ENCODE assay signal across 21 cellular contexts in genomic region chr10:106474891-106475290, GRCh38.
DNase-seq lines count a peak whose midpoint lies in the region; ATAC-seq, FAIRE-seq and TF ChIP-seq lines count a peak whose summit lies in the region.
"Had no signal": no experiment of that assay in that cellular context is flagged by ENCODE, and none has a peak within 500 bp of the region (broad histone marks: within the 10 kb centered on the region; RNA-seq: fewer than 3 reads in every experiment).

No MANE protein-coding gene starts in this region.

- peaks cover 12% of the 10 kb centered on the region; the same call in 1 of the 2 replicates for H3K4me1 Mint-ChIP-seq in HFFc6 (ENCODE audit: low read depth)
- H3K4me1 Mint-ChIP-seq in CD8-positive, alpha-beta T cell (ENCODE audit: low read depth): no peaks in the 10 kb centered on the region
- H3K4me1 Mint-ChIP-seq: B cell, CD14-positive monocyte had no signal

- CTCF ChIA-PET in CD8-positive, alpha-beta T cell (lab: Charles Lee): no interaction called here

- intact Hi-C loops in CD8-positive, alpha-beta T cell (cut with DNase I, micrococcal nuclease): no loop called here
- intact Hi-C loops in prostate gland (cut with DNase I): no loop called here

- H3K36me3 Mint-ChIP-seq in HFFc6 (ENCODE audit: low read depth): no peaks in the 10 kb centered on the region
- H3K36me3 Mint-ChIP-seq in CD8-positive, alpha-beta T cell: no peaks in the 10 kb centered on the region
- H3K36me3 Mint-ChIP-seq: CD14-positive monocyte had no signal

- no peaks in the 10 kb centered on the region for H3K27me3 Mint-ChIP-seq in HFFc6 (ENCODE audit: insufficient read depth)
- no peaks in the 10 kb centered on the region for H3K27me3 Mint-ChIP-seq in CD8-positive, alpha-beta T cell (ENCODE audit: low read depth)
- H3K27me3 Mint-ChIP-seq: B cell had no signal

- H3K9me3 ChIP-seq in small intestine (ENCODE audit: control insufficient read depth, low read depth) (no peaks in the 10 kb centered on the region), prostate gland (no peaks in the 10 kb centered on the region)
- no peaks in the 10 kb centered on the region for H3K9me3 ChIP-seq in CD8-positive, alpha-beta T cell (ENCODE audit: low read length)
- H3K9me3 ChIP-seq: SK-N-SH had no signal

- no peak overlapping the region for H3K4me3 ChIP-seq in AG10803 (ENCODE audit: low read length)
- H3K4me3 ChIP-seq in bronchial epithelial cell (ENCODE audit: low read depth, low read length): no peak overlapping the region
- no peak overlapping the region for H3K4me3 ChIP-seq in foreskin fibroblast (ENCODE audit: low read depth in 1 of 2, low read length in 2 of 2)
- H3K4me3 ChIP-seq in small intestine (ENCODE audit: low read depth in 1 of 2, low read length in 2 of 2): no peak overlapping the region
- H3K4me3 ChIP-seq in CD8-positive, alpha-beta T cell (ENCODE audit: low read depth, low read length): no peak overlapping the region
- H3K4me3 ChIP-seq in prostate gland: no peak overlapping the region
- H3K4me3 ChIP-seq: GM12878 had no signal

- POLR2A ChIA-PET in CD8-positive, alpha-beta T cell (lab: Charles Lee): no interaction called here

- no peak for TF ChIP-seq POLR2A in prostate gland (IDR thresholded peaks at IDR 0.05)

- TF ChIP-seq CTCF in AG10803 (conservative IDR thresholded peaks at IDR 0.05; ENCODE audit: low read length): no peak
- no peak for TF ChIP-seq CTCF in HFFc6 (IDR thresholded peaks at IDR 0.05)
- no peak for TF ChIP-seq CTCF in bronchial epithelial cell (IDR thresholded peaks at IDR 0.05; ENCODE audit: insufficient read depth, low read length, severe bottlenecking)
- no peak for TF ChIP-seq CTCF in foreskin fibroblast (IDR thresholded peaks at IDR 0.05; ENCODE audit: low read depth, low read length)
- TF ChIP-seq CTCF in CD8-positive, alpha-beta T cell (IDR thresholded peaks at IDR 0.05): no peak
- TF ChIP-seq CTCF in prostate gland (IDR thresholded peaks at IDR 0.05): no peak

- no peaks in the 10 kb centered on the region for H3K9me3 Mint-ChIP-seq in HFFc6
- H3K9me3 Mint-ChIP-seq in CD8-positive, alpha-beta T cell: peaks cover 3% of the 10 kb centered on the region

- H3K36me3 ChIP-seq in bronchial epithelial cell (ENCODE audit: control insufficient read depth, insufficient read depth, low read length) (no peaks in the 10 kb centered on the region), small intestine (ENCODE audit: control insufficient read depth in 2 of 2, insufficient read depth in 2 of 2, low read length in 2 of 2) (no peaks in the 10 kb centered on the region), prostate gland (no peaks in the 10 kb centered on the region)
- H3K36me3 ChIP-seq in CD8-positive, alpha-beta T cell (ENCODE audit: insufficient read depth, low read length): no peaks in the 10 kb centered on the region

- no peak for FAIRE-seq in bronchial epithelial cell (lab: Jason Lieb, UNC)
- no peak for FAIRE-seq in small intestine (lab: Jason Lieb, UNC)
- FAIRE-seq: GM12878, HTR-8/SVneo had no signal

- H3K4me1 ChIP-seq in small intestine (ENCODE audit: control insufficient read depth in 2 of 2, insufficient read depth in 1 of 2, low read depth in 1 of 2, low read length in 1 of 2) (no peaks in the 10 kb centered on the region), prostate gland (replicated peaks) (no peaks in the 10 kb centered on the region)
- no peaks in the 10 kb centered on the region for H3K4me1 ChIP-seq in CD8-positive, alpha-beta T cell (ENCODE audit: insufficient read depth, low read length)

- H3K27ac ChIP-seq in small intestine (ENCODE audit: low read depth in 1 of 2, low read length in 1 of 2): no peak overlapping the region
- no peak overlapping the region for H3K27ac ChIP-seq in CD8-positive, alpha-beta T cell (ENCODE audit: low read depth, low read length)
- H3K27ac ChIP-seq in prostate gland: no peak overlapping the region
- H3K27ac ChIP-seq: KMS-11 had no signal

- no peak for ATAC-seq in CD8-positive, alpha-beta T cell
- ATAC-seq in HG03175 (IDR thresholded peaks at IDR 0.05; ENCODE audit: unreplicated experiment): no peak
- ATAC-seq: GM12878 had no signal

- no peak overlapping the region for H3K27ac Mint-ChIP-seq in HFFc6
- no peak overlapping the region for H3K27ac Mint-ChIP-seq in CD8-positive, alpha-beta T cell
- H3K27ac Mint-ChIP-seq: B cell, CD14-positive monocyte had no signal

- DNase-seq in AG10803 (ENCODE audit: low read depth) (peak; percentile 8), HFFc6 (peak; percentile 2), bronchial epithelial cell (ENCODE audit: low read depth) (peak; percentile 56), foreskin fibroblast (peak; percentile 9 to 56), small intestine (no peak), prostate gland (ENCODE audit: low spot score) (no peak)
- DNase-seq in CD8-positive, alpha-beta T cell: no peak
- DNase-seq: H7, NCI-H1694, NCI-H2081 treated with DMSO at 0.1 percent for 48 hours, NCI-H446, NCI-H526, OCI-M1, SHP77 treated with DMSO at 0.1 percent for 48 hours, SK-N-SH had no signal

- no peaks in the 10 kb centered on the region for H3K27me3 ChIP-seq in bronchial epithelial cell (ENCODE audit: control insufficient read depth, insufficient read depth, low read length)
- H3K27me3 ChIP-seq in small intestine (ENCODE audit: control insufficient read depth in 2 of 2, insufficient read depth in 2 of 2, low read length in 2 of 2): no peaks in the 10 kb centered on the region
- H3K27me3 ChIP-seq in CD8-positive, alpha-beta T cell (ENCODE audit: insufficient read depth, low read length): no peaks in the 10 kb centered on the region
- H3K27me3 ChIP-seq in prostate gland (replicated peaks; ENCODE audit: insufficient read depth): no peaks in the 10 kb centered on the region

- no peak overlapping the region for H3K4me3 Mint-ChIP-seq in HFFc6
- no peak overlapping the region for H3K4me3 Mint-ChIP-seq in CD8-positive, alpha-beta T cell
- H3K4me3 Mint-ChIP-seq: B cell, CD14-positive monocyte had no signal

Comparison
In these comparisons a context has a peak if more than half of its experiments do, and no peak if none do; other contexts are left out.
1. DNase-seq: peak in AG10803 (single experiment), HFFc6 (single experiment), bronchial epithelial cell (single experiment) and foreskin fibroblast (2 of 2); none in small intestine (single experiment), CD8-positive, alpha-beta T cell (0 of 7) and prostate gland (single experiment).